16 cellular contexts compared by ENCODE assay signal in the genomic region with DNA sequence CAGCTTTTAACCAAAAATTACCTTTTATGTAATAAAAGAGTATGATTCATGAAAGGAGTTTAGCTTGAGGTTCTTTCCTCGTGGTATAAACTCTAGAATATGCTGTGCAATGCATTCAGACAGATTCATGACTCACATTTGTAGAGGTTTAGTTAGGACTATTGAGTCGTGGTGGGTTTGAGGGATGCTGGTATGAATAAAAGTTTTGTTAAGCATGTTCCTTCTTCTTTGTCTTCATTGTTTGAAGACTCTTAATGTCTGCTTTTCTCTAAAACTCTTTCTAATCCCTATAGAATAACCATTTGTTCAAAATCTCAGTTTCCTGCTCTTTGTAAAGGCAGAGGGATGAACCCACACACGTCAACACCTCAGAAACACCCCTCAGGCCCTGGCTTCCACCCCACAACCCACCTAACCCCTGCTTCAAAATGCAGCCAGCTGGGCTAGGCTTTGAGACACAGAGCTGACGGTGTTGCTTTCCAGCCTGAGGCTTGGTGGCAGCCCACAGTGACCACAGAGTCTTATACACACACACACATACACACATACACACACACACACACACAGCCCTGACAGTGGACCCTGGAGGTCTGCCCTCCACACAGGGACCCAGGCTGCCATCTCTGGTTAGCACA.
DNase-seq lines count a peak whose midpoint lies in the region; ATAC-seq and TF ChIP-seq lines count a peak whose summit lies in the region.
"Had no signal": no experiment of that assay in that cellular context is flagged by ENCODE, and none has a peak within 500 bp of the region (broad histone marks: within the 10 kb centered on the region; RNA-seq: fewer than 3 reads in every experiment).

No MANE protein-coding gene starts in this region.

- H3K27ac ChIP-seq in neuronal stem cell (replicated peaks; ENCODE audit: low read length) (no peak overlapping the region), testis (no peak overlapping the region)
- H3K27ac ChIP-seq: GM23248 had no signal

- no peaks in the 10 kb centered on the region for H3K79me1 ChIP-seq in neuronal stem cell (ENCODE audit: low read depth, low read length)

- H2BK15ac ChIP-seq in neuronal stem cell (ENCODE audit: low read length): no peak overlapping the region

- H2AFZ ChIP-seq in neuronal stem cell (ENCODE audit: low read length): no peak overlapping the region
- H2AFZ ChIP-seq: GM23248 had no signal

- H3K36me3 ChIP-seq in HAP-1 (replicated peaks) (no peaks in the 10 kb centered on the region), neuronal stem cell (replicated peaks in 1 of 2; ENCODE audit: control insufficient read depth in 2 of 2, insufficient read depth in 2 of 2, low read length in 2 of 2) (no peaks in the 10 kb centered on the region), testis (ENCODE audit: low read depth, missing control alignments) (no peaks in the 10 kb centered on the region)
- H3K36me3 ChIP-seq: BE2C had no signal

- H3K9ac ChIP-seq in neuronal stem cell (ENCODE audit: low read depth, low read length, poor library complexity): no peak overlapping the region
- H3K9ac ChIP-seq: GM23248 had no signal

- no peak overlapping the region for H3K23ac ChIP-seq in neuronal stem cell (ENCODE audit: low read depth, low read length, poor library complexity)

- H3K4me1 ChIP-seq in HAP-1 (peaks cover 16% of the 10 kb centered on the region), neuronal stem cell (ENCODE audit: control insufficient read depth in 2 of 2, insufficient read depth in 1 of 2, low read depth in 1 of 2, low read length in 2 of 2) (peaks cover 0 to 4% of the 10 kb centered on the region in 2 donors), testis (no peaks in the 10 kb centered on the region)
- H3K4me1 ChIP-seq: BE2C had no signal

- H2BK12ac ChIP-seq in neuronal stem cell (ENCODE audit: low read length): no peak overlapping the region

- no peaks in the 10 kb centered on the region for H3K27me3 ChIP-seq in HAP-1 (ENCODE audit: low read depth)
- H3K27me3 ChIP-seq in neuronal stem cell (ENCODE audit: control insufficient read depth in 3 of 3, insufficient read depth in 3 of 3, low read depth in 1 of 3, low read length in 3 of 3): no peaks in the 10 kb centered on the region
- H3K27me3 ChIP-seq in testis: no peaks in the 10 kb centered on the region
- H3K27me3 ChIP-seq: BE2C had no signal

- no peak overlapping the region for H4K91ac ChIP-seq in neuronal stem cell (ENCODE audit: low read depth, low read length, poor library complexity)

- H2BK120ac ChIP-seq in neuronal stem cell (ENCODE audit: low read depth, low read length): no peak overlapping the region

- H3K9me3 ChIP-seq in HAP-1 (no peaks in the 10 kb centered on the region), neuronal stem cell (replicated peaks in 1 of 2; ENCODE audit: control insufficient read depth in 2 of 2, insufficient read depth in 1 of 2, low read depth in 1 of 2, low read length in 2 of 2) (no peaks in the 10 kb centered on the region), testis (no peaks in the 10 kb centered on the region)
- H3K9me3 ChIP-seq: BE2C had no signal

- no peak overlapping the region for H3K4ac ChIP-seq in neuronal stem cell (ENCODE audit: low read length)

- H3K4me3 ChIP-seq in HAP-1 (no peak overlapping the region), neuronal stem cell (ENCODE audit: low read length in 2 of 2) (no peak overlapping the region), testis (no peak overlapping the region)
- H3K4me3 ChIP-seq: GM23248 had no signal

- in situ Hi-C loops in HAP-1 (cut with MboI; ENCODE audit: low sequenced_read_pairs): no loop called here

- TF ChIP-seq CTCF in testis (IDR thresholded peaks at IDR 0.05): no peak

- DNase-seq in HAP-1 (ENCODE audit: low spot score in 2 of 2): peak; percentile 69 to 82
- peak; percentile 36 for DNase-seq in ecto neural progenitor cell (ENCODE audit: low spot score)
- DNase-seq in neuronal stem cell (ENCODE audit: low spot score): no peak
- DNase-seq in NCI-H524 treated with DMSO at 0.1 percent for 48 hours (lab: John Stamatoyannopoulos, UW): no peak
- DNase-seq in testis: no peak
- DNase-seq: ACHN; BE2C; C1 segment of cervical spinal cord; CD4-positive, CD25-positive, alpha-beta regulatory T cell; CD8-positive, alpha-beta memory T cell; COR-L47; DMS 273 treated with DMSO at 0.1 percent for 48 hours; DMS53; GM23248 had no signal

- no peak for ATAC-seq in GM18502 (IDR thresholded peaks at IDR 0.05; ENCODE audit: poor library complexity, unreplicated experiment)
- ATAC-seq: HepG2 had no signal

- no peak overlapping the region for H3K14ac ChIP-seq in neuronal stem cell (ENCODE audit: low read length)

- no CpG with 5 or more reads among the region's 4 CpGs for WGBS in neuronal stem cell (ENCODE audit: extremely low coverage in 2 of 2, insufficient read length in 2 of 2, insufficient replicate concordance in 1 of 2), 2 donors
- WGBS in testis, 2 donors: 69 to 75% methylated on average over 4 of the region's 4 CpGs

- H3K18ac ChIP-seq in neuronal stem cell (ENCODE audit: low read length): peak overlapping the region; percentile 11

- no peak overlapping the region for H3K4me2 ChIP-seq in neuronal stem cell (ENCODE audit: insufficient read depth, low read length, poor library complexity, severe bottlenecking)

- no peak for TF ChIP-seq POLR2A in testis (IDR thresholded peaks at IDR 0.05)

- no peak overlapping the region for H2BK5ac ChIP-seq in neuronal stem cell (ENCODE audit: low read length)

- intact Hi-C loops in testis (cut with DNase I; ENCODE audit: low total_unique reads): no loop called here

- no peak overlapping the region for H4K8ac ChIP-seq in neuronal stem cell (ENCODE audit: low read depth, low read length)

- H2AK5ac ChIP-seq in neuronal stem cell (ENCODE audit: low read depth, low read length): no peak overlapping the region

Comparison
In these comparisons a context has a peak if more than half of its experiments do, and no peak if none do; other contexts are left out.
1. DNase-seq: peak in HAP-1 (2 of 2) and ecto neural progenitor cell (single experiment); none in neuronal stem cell (single experiment), NCI-H524 treated with DMSO at 0.1 percent for 48 hours (single experiment) and testis (single experiment).